ENCODE assay signal across 1 cellular context in genomic region chr10:44991571-44991970, GRCh38.
TF ChIP-seq lines count a peak whose summit lies in the region.

No MANE protein-coding gene starts in this region.

TF ChIP-seq in HepG2, 621 proteins besides CTCF, POLR2A, EP300 and RAD21:
- TF ChIP-seq PAX8 (CRISPR knock-in tag; IDR thresholded peaks at IDR 0.05; ENCODE audit: borderline replicate concordance) (no peak), ZBTB8A (CRISPR knock-in tag; IDR thresholded peaks at IDR 0.05; ENCODE audit: borderline replicate concordance, low read depth) (no peak), NR1H2 (CRISPR knock-in tag; IDR thresholded peaks at IDR 0.05; ENCODE audit: borderline replicate concordance, low read depth) (no peak), RCOR2 (CRISPR knock-in tag; IDR thresholded peaks at IDR 0.05) (no peak), ERF (CRISPR knock-in tag; IDR thresholded peaks at IDR 0.05) (no peak), ZNF713 (CRISPR knock-in tag; IDR thresholded peaks at IDR 0.05) (no peak), FOXM1 (CRISPR knock-in tag; IDR thresholded peaks at IDR 0.05) (no peak), MEIS1 (CRISPR knock-in tag; IDR thresholded peaks at IDR 0.05; ENCODE audit: borderline replicate concordance) (no peak), ZNF292 (CRISPR knock-in tag; IDR thresholded peaks at IDR 0.05; ENCODE audit: borderline replicate concordance, low read depth) (no peak), KDM1A (CRISPR knock-in tag; IDR thresholded peaks at IDR 0.05) (no peak), BCL3 (CRISPR knock-in tag; IDR thresholded peaks at IDR 0.05) (no peak)
- TF ChIP-seq, protein P1, sequence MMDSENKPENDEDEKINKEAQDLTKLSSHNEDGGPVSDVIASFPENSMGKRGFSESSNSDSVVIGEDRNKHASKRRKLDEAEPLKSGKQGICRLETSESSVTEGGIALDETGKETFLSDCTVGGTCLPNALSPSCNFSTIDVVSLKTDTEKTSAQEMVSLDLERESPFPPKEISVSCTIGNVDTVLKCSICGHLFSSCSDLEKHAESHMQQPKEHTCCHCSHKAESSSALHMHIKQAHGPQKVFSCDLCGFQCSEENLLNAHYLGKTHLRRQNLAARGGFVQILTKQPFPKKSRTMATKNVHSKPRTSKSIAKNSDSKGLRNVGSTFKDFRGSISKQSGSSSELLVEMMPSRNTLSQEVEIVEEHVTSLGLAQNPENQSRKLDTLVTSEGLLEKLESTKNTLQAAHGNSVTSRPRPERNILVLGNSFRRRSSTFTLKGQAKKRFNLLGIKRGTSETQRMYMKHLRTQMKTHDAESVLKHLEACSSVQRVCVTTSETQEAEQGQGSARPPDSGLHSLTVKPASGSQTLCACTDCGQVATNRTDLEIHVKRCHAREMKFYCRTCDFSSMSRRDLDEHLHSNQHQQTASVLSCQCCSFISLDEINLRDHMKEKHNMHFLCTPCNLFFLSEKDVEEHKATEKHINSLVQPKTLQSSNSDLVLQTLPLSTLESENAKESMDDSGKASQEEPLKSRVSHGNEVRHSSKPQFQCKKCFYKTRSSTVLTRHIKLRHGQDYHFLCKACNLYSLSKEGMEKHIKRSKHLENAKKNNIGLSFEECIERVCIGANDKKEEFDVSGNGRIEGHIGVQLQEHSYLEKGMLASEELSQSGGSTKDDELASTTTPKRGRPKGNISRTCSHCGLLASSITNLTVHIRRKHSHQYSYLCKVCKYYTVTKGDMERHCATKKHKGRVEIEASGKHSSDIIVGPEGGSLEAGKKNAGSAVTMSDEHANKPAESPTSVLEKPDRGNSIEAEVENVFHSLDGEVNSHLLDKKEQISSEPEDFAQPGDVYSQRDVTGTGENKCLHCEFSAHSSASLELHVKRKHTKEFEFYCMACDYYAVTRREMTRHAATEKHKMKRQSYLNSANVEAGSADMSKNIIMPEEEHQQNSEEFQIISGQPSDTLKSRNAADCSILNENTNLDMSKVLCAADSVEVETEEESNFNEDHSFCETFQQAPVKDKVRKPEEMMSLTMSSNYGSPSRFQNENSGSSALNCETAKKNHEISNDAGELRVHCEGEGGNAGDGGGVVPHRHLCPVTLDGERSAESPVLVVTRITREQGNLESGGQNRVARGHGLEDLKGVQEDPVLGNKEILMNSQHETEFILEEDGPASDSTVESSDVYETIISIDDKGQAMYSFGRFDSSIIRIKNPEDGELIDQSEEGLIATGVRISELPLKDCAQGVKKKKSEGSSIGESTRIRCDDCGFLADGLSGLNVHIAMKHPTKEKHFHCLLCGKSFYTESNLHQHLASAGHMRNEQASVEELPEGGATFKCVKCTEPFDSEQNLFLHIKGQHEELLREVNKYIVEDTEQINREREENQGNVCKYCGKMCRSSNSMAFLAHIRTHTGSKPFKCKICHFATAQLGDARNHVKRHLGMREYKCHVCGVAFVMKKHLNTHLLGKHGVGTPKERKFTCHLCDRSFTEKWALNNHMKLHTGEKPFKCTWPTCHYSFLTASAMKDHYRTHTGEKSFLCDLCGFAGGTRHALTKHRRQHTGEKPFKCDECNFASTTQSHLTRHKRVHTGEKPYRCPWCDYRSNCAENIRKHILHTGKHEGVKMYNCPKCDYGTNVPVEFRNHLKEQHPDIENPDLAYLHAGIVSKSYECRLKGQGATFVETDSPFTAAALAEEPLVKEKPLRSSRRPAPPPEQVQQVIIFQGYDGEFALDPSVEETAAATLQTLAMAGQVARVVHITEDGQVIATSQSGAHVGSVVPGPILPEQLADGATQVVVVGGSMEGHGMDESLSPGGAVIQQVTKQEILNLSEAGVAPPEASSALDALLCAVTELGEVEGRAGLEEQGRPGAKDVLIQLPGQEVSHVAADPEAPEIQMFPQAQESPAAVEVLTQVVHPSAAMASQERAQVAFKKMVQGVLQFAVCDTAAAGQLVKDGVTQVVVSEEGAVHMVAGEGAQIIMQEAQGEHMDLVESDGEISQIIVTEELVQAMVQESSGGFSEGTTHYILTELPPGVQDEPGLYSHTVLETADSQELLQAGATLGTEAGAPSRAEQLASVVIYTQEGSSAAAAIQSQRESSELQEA (CRISPR knock-in tag; IDR thresholded peaks at IDR 0.05; ENCODE audit: not compliant biosample characterization): no peak
- TF ChIP-seq, protein P2, sequence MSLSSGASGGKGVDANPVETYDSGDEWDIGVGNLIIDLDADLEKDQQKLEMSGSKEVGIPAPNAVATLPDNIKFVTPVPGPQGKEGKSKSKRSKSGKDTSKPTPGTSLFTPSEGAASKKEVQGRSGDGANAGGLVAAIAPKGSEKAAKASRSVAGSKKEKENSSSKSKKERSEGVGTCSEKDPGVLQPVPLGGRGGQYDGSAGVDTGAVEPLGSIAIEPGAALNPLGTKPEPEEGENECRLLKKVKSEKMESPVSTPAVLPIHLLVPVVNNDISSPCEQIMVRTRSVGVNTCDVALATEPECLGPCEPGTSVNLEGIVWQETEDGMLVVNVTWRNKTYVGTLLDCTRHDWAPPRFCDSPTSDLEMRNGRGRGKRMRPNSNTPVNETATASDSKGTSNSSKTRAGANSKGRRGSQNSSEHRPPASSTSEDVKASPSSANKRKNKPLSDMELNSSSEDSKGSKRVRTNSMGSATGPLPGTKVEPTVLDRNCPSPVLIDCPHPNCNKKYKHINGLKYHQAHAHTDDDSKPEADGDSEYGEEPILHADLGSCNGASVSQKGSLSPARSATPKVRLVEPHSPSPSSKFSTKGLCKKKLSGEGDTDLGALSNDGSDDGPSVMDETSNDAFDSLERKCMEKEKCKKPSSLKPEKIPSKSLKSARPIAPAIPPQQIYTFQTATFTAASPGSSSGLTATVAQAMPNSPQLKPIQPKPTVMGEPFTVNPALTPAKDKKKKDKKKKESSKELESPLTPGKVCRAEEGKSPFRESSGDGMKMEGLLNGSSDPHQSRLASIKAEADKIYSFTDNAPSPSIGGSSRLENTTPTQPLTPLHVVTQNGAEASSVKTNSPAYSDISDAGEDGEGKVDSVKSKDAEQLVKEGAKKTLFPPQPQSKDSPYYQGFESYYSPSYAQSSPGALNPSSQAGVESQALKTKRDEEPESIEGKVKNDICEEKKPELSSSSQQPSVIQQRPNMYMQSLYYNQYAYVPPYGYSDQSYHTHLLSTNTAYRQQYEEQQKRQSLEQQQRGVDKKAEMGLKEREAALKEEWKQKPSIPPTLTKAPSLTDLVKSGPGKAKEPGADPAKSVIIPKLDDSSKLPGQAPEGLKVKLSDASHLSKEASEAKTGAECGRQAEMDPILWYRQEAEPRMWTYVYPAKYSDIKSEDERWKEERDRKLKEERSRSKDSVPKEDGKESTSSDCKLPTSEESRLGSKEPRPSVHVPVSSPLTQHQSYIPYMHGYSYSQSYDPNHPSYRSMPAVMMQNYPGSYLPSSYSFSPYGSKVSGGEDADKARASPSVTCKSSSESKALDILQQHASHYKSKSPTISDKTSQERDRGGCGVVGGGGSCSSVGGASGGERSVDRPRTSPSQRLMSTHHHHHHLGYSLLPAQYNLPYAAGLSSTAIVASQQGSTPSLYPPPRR (CRISPR knock-in tag; IDR thresholded peaks at IDR 0.05; ENCODE audit: borderline replicate concordance): no peak
